ENCODE assay signal across 33 cellular contexts in the genomic region with DNA sequence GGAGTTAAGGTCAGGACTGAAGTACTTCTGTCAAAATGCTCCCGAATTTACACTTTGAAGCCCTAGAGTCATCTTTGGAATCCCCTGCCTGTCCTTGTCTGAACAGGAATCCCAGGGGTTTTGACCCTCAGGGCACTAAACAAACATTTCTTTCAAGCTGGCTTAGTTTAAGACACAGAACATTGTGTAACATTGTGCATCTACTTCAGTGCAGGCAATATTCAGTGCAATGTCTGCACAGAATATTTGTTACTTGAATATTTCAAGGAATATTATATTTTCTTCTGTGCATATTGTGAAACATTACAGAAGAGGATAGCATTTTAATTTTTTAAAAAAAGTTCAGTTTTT.
DNase-seq lines count a peak whose midpoint lies in the region; ATAC-seq, FAIRE-seq and TF ChIP-seq lines count a peak whose summit lies in the region.
"Had no signal": no experiment of that assay in that cellular context is flagged by ENCODE, and none has a peak within 500 bp of the region (broad histone marks: within the 10 kb centered on the region; RNA-seq: fewer than 3 reads in every experiment).

No MANE protein-coding gene starts in this region.

- H3K4me3 Mint-ChIP-seq in HFFc6, result no peak overlapping the region
- H3K4me3 Mint-ChIP-seq: activated T-cell treated with anti-CD3 and anti-CD28 coated beads, Interleukin-2, amount 50 U/mL, for 24 hours; IgD-negative memory B cell; naive thymus-derived CD4-positive, alpha-beta T cell; stimulated activated effector memory CD8-positive, alpha-beta T cell treated with anti-CD3 and anti-CD28 coated beads, Interleukin-12 subunit alpha, Interleukin-12 subunit beta, amount 100 ng/mL, for 72 hours; T-helper 1 cell treated with Interleukin-12 subunit alpha and Interleukin-12 subunit beta and Interleukin-4 antibody, amounts not matched to agents 30 μg/mL and 1 μg/mL, for 36 hours; type B pancreatic cell had no signal

- H3K56ac ChIP-seq in mesendoderm (ENCODE audit: low read length), result no peak overlapping the region

- H3K36me3 ChIP-seq in endothelial cell of umbilical vein (ENCODE audit: control insufficient read depth in 2 of 2, extremely low read depth in 1 of 2, insufficient read depth in 2 of 2, low read length in 2 of 2) (no peaks in the 10 kb centered on the region), mesendoderm (ENCODE audit: control insufficient read depth, insufficient read depth, low read length) (no peaks in the 10 kb centered on the region)
- H3K36me3 ChIP-seq: left ventricle myocardium inferior had no signal

- ATAC-seq in GM18498 (IDR thresholded peaks at IDR 0.05; ENCODE audit: unreplicated experiment), result no peak
- ATAC-seq: body of pancreas; naive thymus-derived CD4-positive, alpha-beta T cell; Right ventricle myocardium inferior; stimulated activated effector memory CD8-positive, alpha-beta T cell treated with anti-CD3 and anti-CD28 coated beads, Interleukin-12 subunit alpha, Interleukin-12 subunit beta, amount 100 ng/mL, for 72 hours had no signal

- H3K18ac ChIP-seq in mesendoderm (ENCODE audit: low read length), result no peak overlapping the region

- FAIRE-seq in endothelial cell of umbilical vein (lab: Jason Lieb, UNC), result no peak
- FAIRE-seq: GM12892, islet of Langerhans had no signal

- H2BK120ac ChIP-seq in mesendoderm (ENCODE audit: low read depth, low read length), result no peak overlapping the region

- no peak overlapping the region for H2BK15ac ChIP-seq in mesendoderm (replicated peaks; ENCODE audit: low read depth)

- no TSS peak for BruUV-seq in endothelial cell of umbilical vein (replicated peaks; lab: Mats Ljungman, UMichigan)

- H2AFZ ChIP-seq in endothelial cell of umbilical vein (ENCODE audit: low read depth, low read length), result peak overlapping the region; percentile 26

- H3K4me3 ChIP-seq in endothelial cell of umbilical vein (replicated peaks in 1 of 3; ENCODE audit: insufficient read depth in 1 of 3, low read depth in 1 of 3, low read length in 3 of 3) (no peak overlapping the region), mesendoderm (ENCODE audit: low read length) (no peak overlapping the region)
- H3K4me3 ChIP-seq: body of pancreas, left ventricle myocardium inferior had no signal

- no peak overlapping the region for H4K5ac ChIP-seq in mesendoderm (ENCODE audit: low read length)

- TF ChIP-seq POLR2A in endothelial cell of umbilical vein (IDR thresholded peaks at IDR 0.05; ENCODE audit: low read depth, low read length), result no peak

- DNase-seq in NCI-H2171 treated with DMSO at 0.1 percent for 48 hours (lab: John Stamatoyannopoulos, UW) (peak; percentile 2), NCI-H2171 (lab: John Stamatoyannopoulos, UW) (no peak), endothelial cell of umbilical vein (ENCODE audit: low read depth, low spot score) (peak; percentile 4), mesendoderm (peak; percentile 48), dedifferentiated amniotic fluid mesenchymal stem cell (ENCODE audit: extremely low spot score) (no peak), NCI-H1092 (lab: John Stamatoyannopoulos, UW) (no peak), HFFc6 (no peak)
- DNase-seq: 8988T; activated CD4-positive, alpha-beta T cell treated with anti-CD3 and anti-CD28 coated beads, Interleukin-2, amount 50 U/mL, for 1 hour; activated CD4-positive, CD25-positive, alpha-beta regulatory T cell; activated T-cell treated with anti-CD3 and anti-CD28 coated beads, Interleukin-2, amount 50 U/mL, for 24 hours; body of pancreas; Caco-2; DMS53; effector CD4-positive, alpha-beta T cell; left ventricle myocardium inferior; naive thymus-derived CD4-positive, alpha-beta T cell; NCI-H1092 treated with DMSO at 0.1 percent for 48 hours; NCI-H187; NCI-H2227 treated with DMSO at 0.1 percent for 48 hours; NCI-H526; NK-92 treated with Interleukin-12 subunit alpha and Interleukin-12 subunit beta, amount 100 ng/mL, for 24 hours; SK-N-SH had no signal

- no peak overlapping the region for H2AK5ac ChIP-seq in mesendoderm (ENCODE audit: low read length)

- no peaks in the 10 kb centered on the region for H4K20me1 ChIP-seq in endothelial cell of umbilical vein (replicated peaks; ENCODE audit: control insufficient read depth, extremely low read depth, insufficient read depth, low read length)

- no peaks in the 10 kb centered on the region for H3K27me3 Mint-ChIP-seq in HFFc6 (ENCODE audit: insufficient read depth)
- H3K27me3 Mint-ChIP-seq: activated T-cell treated with anti-CD3 and anti-CD28 coated beads, Interleukin-2, amount 50 U/mL, for 24 hours; IgD-negative memory B cell; naive thymus-derived CD4-positive, alpha-beta T cell; type B pancreatic cell had no signal

- H3K9ac ChIP-seq in endothelial cell of umbilical vein (replicated peaks; ENCODE audit: extremely low read depth, insufficient read depth, low read length) (no peak overlapping the region), mesendoderm (ENCODE audit: low read length) (no peak overlapping the region)
- H3K9ac ChIP-seq: SK-N-SH had no signal

- H3K9me1 ChIP-seq in endothelial cell of umbilical vein (replicated peaks; ENCODE audit: control insufficient read depth, extremely low read depth, insufficient read depth, low read length), result peaks cover 3% of the 10 kb centered on the region

- H2BK5ac ChIP-seq in mesendoderm (ENCODE audit: low read length), result no peak overlapping the region

- H3K4me2 ChIP-seq in endothelial cell of umbilical vein (ENCODE audit: insufficient read depth, low read length), result no peak overlapping the region
- H3K4me2 ChIP-seq in mesendoderm (ENCODE audit: low read length), result no peak overlapping the region
- H3K4me2 ChIP-seq: SK-N-SH had no signal

- intact Hi-C loops in endothelial cell of umbilical vein (cut with micrococcal nuclease), result no loop called here

- no peak overlapping the region for H3K4ac ChIP-seq in mesendoderm (ENCODE audit: low read depth, low read length)

- H3K27me3 ChIP-seq in endothelial cell of umbilical vein (ENCODE audit: control insufficient read depth in 2 of 2, insufficient read depth in 2 of 2, low read length in 2 of 2) (no peaks in the 10 kb centered on the region), mesendoderm (ENCODE audit: insufficient read depth, low read length, poor library complexity) (no peaks in the 10 kb centered on the region)
- H3K27me3 ChIP-seq: body of pancreas had no signal

- no peaks in the 10 kb centered on the region for H3K4me1 ChIP-seq in endothelial cell of umbilical vein (ENCODE audit: control insufficient read depth, extremely low read depth, insufficient read depth, low read length)
- H3K4me1 ChIP-seq in mesendoderm (ENCODE audit: control insufficient read depth, low read depth, low read length), result no peaks in the 10 kb centered on the region
- H3K4me1 ChIP-seq: body of pancreas, Caco-2, left ventricle myocardium inferior had no signal

- peaks cover 24% of the 10 kb centered on the region for H3K9me3 Mint-ChIP-seq in HFFc6
- H3K9me3 Mint-ChIP-seq: T-helper 1 cell treated with Interleukin-12 subunit alpha and Interleukin-12 subunit beta and Interleukin-4 antibody, amounts not matched to agents 30 μg/mL and 1 μg/mL, for 36 hours; type B pancreatic cell had no signal

- H3K27ac ChIP-seq in endothelial cell of umbilical vein (ENCODE audit: insufficient read depth, low read depth, low read length) (no peak overlapping the region), mesendoderm (ENCODE audit: low read depth, low read length) (no peak overlapping the region)
- H3K27ac ChIP-seq: body of pancreas, C4-2B, epithelial cell of prostate, left ventricle myocardium inferior had no signal

- no peaks in the 10 kb centered on the region for H3K9me3 ChIP-seq in endothelial cell of umbilical vein (replicated peaks; ENCODE audit: control insufficient read depth, insufficient read depth, low read length)
- H3K9me3 ChIP-seq: body of pancreas, Caco-2, SK-N-SH had no signal

- POLR2A ChIA-PET in endothelial cell of umbilical vein (lab: Charles Lee), result no interaction called here

- H4K8ac ChIP-seq in mesendoderm (ENCODE audit: low read depth, low read length), result no peak overlapping the region

- H3K79me2 ChIP-seq in endothelial cell of umbilical vein (ENCODE audit: control insufficient read depth, insufficient read depth, low read length) (no peaks in the 10 kb centered on the region), mesendoderm (ENCODE audit: control insufficient read depth, insufficient read depth, low read length) (no peaks in the 10 kb centered on the region)

- H3K23ac ChIP-seq in mesendoderm (ENCODE audit: low read length), result no peak overlapping the region

- no peak overlapping the region for H3K27ac Mint-ChIP-seq in HFFc6
- H3K27ac Mint-ChIP-seq: activated T-cell treated with anti-CD3 and anti-CD28 coated beads, Interleukin-2, amount 50 U/mL, for 24 hours; IgD-negative memory B cell; naive thymus-derived CD4-positive, alpha-beta T cell; stimulated activated effector memory CD8-positive, alpha-beta T cell treated with anti-CD3 and anti-CD28 coated beads, Interleukin-12 subunit alpha, Interleukin-12 subunit beta, amount 100 ng/mL, for 72 hours; T-helper 1 cell treated with Interleukin-12 subunit alpha and Interleukin-12 subunit beta and Interleukin-4 antibody, amounts not matched to agents 30 μg/mL and 1 μg/mL, for 36 hours; type B pancreatic cell had no signal

- H3K4me1 Mint-ChIP-seq in HFFc6 (ENCODE audit: low read depth), result no peaks in the 10 kb centered on the region
- H3K4me1 Mint-ChIP-seq: IgD-negative memory B cell; naive thymus-derived CD4-positive, alpha-beta T cell; stimulated activated effector memory CD8-positive, alpha-beta T cell treated with anti-CD3 and anti-CD28 coated beads, Interleukin-12 subunit alpha, Interleukin-12 subunit beta, amount 100 ng/mL, for 72 hours had no signal

- TF ChIP-seq CTCF in endothelial cell of umbilical vein (IDR thresholded peaks at IDR 0.05; ENCODE audit: extremely low read depth in 1 of 2, insufficient read depth in 1 of 2, low read depth in 1 of 2, low read length in 2 of 2), result no peak
- TF ChIP-seq CTCF in HFFc6 (IDR thresholded peaks at IDR 0.05), result no peak

- H3K36me3 Mint-ChIP-seq in HFFc6 (ENCODE audit: low read depth), result no peaks in the 10 kb centered on the region
- H3K36me3 Mint-ChIP-seq: IgD-negative memory B cell; naive thymus-derived CD4-positive, alpha-beta T cell; stimulated activated effector memory CD8-positive, alpha-beta T cell treated with anti-CD3 and anti-CD28 coated beads, Interleukin-12 subunit alpha, Interleukin-12 subunit beta, amount 100 ng/mL, for 72 hours; type B pancreatic cell had no signal

- CTCF ChIA-PET in endothelial cell of umbilical vein (lab: Charles Lee), result no interaction called here

- dilution Hi-C loops in endothelial cell of umbilical vein (cut with MboI; ENCODE audit: extremely low pct_ligation_motif_present, low sequenced_read_pairs), result no loop called here

- WGBS in mesendoderm (ENCODE audit: extremely low coverage, insufficient coverage, low lambda C conversion rate), result no CpG with 5 or more reads among the region's 1 CpG

- H3K79me1 ChIP-seq in mesendoderm (ENCODE audit: low read length), result no peaks in the 10 kb centered on the region

TF ChIP-seq in endothelial cell of umbilical vein, 7 proteins besides CTCF, POLR2A, EP300 and RAD21 (continues in another document):
- TF ChIP-seq, protein P1, sequence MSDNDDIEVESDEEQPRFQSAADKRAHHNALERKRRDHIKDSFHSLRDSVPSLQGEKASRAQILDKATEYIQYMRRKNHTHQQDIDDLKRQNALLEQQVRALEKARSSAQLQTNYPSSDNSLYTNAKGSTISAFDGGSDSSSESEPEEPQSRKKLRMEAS (IDR thresholded peaks at IDR 0.05; ENCODE audit: insufficient read depth, insufficient read length), result no peak
- TF ChIP-seq MYC (IDR thresholded peaks at IDR 0.05; ENCODE audit: low read depth, low read length), result no peak

Comparison
In these comparisons a context has a peak if more than half of its experiments do, and no peak if none do; other contexts are left out.
1. DNase-seq: peak in NCI-H2171 treated with DMSO at 0.1 percent for 48 hours (single experiment), endothelial cell of umbilical vein (single experiment) and mesendoderm (single experiment); none in NCI-H2171 (single experiment), dedifferentiated amniotic fluid mesenchymal stem cell (single experiment), NCI-H1092 (single experiment) and HFFc6 (single experiment).